ENCODE assay signal across 21 cellular contexts in the genomic region with DNA sequence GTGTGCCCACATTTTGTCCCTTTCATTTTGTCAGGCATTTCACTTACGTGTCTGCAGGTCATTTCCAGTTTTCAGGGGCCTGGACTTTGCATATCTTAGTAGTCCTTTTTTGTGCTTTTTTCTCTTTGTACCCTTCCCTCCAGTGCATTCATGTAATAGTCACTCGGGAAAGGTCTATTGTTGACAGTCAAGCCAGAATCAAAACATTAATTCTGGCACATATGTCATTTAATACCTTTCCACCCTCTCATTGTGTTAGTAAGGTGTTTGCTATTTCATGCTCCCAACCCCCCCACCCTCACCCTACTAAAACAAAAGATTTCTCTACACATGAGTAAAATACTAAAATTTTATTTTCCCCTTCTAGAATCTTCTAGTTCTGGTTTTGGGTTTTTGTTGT. TPM values are rescaled to one million over a fixed set of nuclear protein-coding genes. Genes with fewer than 3 reads are reported as not detected.
DNase-seq lines count a peak whose midpoint lies in the region; ATAC-seq and TF ChIP-seq lines count a peak whose summit lies in the region.
"Had no signal": no experiment of that assay in that cellular context is flagged by ENCODE, and none has a peak within 500 bp of the region (broad histone marks: within the 10 kb centered on the region; RNA-seq: fewer than 3 reads in every experiment).

No MANE protein-coding gene starts in this region.

- CTCF ChIA-PET in activated CD4-positive, alpha-beta memory T cell treated with anti-CD3 and anti-CD28 coated beads for 36 hours (lab: Charles Lee) = interaction anchor here (1.4 kb wide), 1 partner anchor 135 kb away, joined by 5 read pairs; no protein-coding TSS in a partner anchor

- H3K9me3 Mint-ChIP-seq in activated naive CD4-positive, alpha-beta T cell treated with anti-CD3 and anti-CD28 coated beads, Interleukin-2, amount 50 U/mL, for 24 hours = peaks cover 9% of the 10 kb centered on the region
- no peaks in the 10 kb centered on the region for H3K9me3 Mint-ChIP-seq in activated CD4-positive, alpha-beta memory T cell treated with anti-CD3 and anti-CD28 coated beads for 36 hours
- H3K9me3 Mint-ChIP-seq in type B pancreatic cell = peaks cover 4% of the 10 kb centered on the region

- ATAC-seq in GM18873 (IDR thresholded peaks at IDR 0.05; ENCODE audit: low FRiP score, unreplicated experiment) = no peak
- no peak for ATAC-seq in HG02642 (IDR thresholded peaks at IDR 0.05; ENCODE audit: poor library complexity, unreplicated experiment)

- TF ChIP-seq CTCF in type B pancreatic cell (conservative IDR thresholded peaks at IDR 0.05) = no peak
- no peak for TF ChIP-seq CTCF in sigmoid colon (IDR thresholded peaks at IDR 0.05)

- 96 to 98% methylated on average over 2 of the region's 2 CpGs for WGBS in sigmoid colon, 2 donors

- no peak overlapping the region for H3K4me3 ChIP-seq in sigmoid colon
- H3K4me3 ChIP-seq: breast epithelium, hepatocyte, skin epidermis had no signal

- POLR2A ChIA-PET in activated CD4-positive, alpha-beta memory T cell treated with anti-CD3 and anti-CD28 coated beads for 36 hours (lab: Charles Lee) = no interaction called here

- H3K36me3 ChIP-seq in sigmoid colon = peaks cover 0 to 12% (median 4%) of the 10 kb centered on the region in 4 donors
- H3K36me3 ChIP-seq: breast epithelium had no signal

- H3K27me3 Mint-ChIP-seq in activated naive CD4-positive, alpha-beta T cell treated with anti-CD3 and anti-CD28 coated beads, Interleukin-2, amount 50 U/mL, for 24 hours = no peaks in the 10 kb centered on the region
- no peaks in the 10 kb centered on the region for H3K27me3 Mint-ChIP-seq in activated CD4-positive, alpha-beta memory T cell treated with anti-CD3 and anti-CD28 coated beads for 36 hours
- H3K27me3 Mint-ChIP-seq in type B pancreatic cell = no peaks in the 10 kb centered on the region
- H3K27me3 Mint-ChIP-seq: activated CD4-positive, alpha-beta T cell treated with anti-CD3 and anti-CD28 coated beads, Interleukin-2, amount 10 ng/mL, durations not matched to agents 7 days and 5 days had no signal

- peaks cover 22% of the 10 kb centered on the region for H3K36me3 Mint-ChIP-seq in activated naive CD4-positive, alpha-beta T cell treated with anti-CD3 and anti-CD28 coated beads, Interleukin-2, amount 50 U/mL, for 24 hours
- peaks cover 9% of the 10 kb centered on the region for H3K36me3 Mint-ChIP-seq in activated CD4-positive, alpha-beta memory T cell treated with anti-CD3 and anti-CD28 coated beads for 36 hours
- H3K36me3 Mint-ChIP-seq in type B pancreatic cell = peaks cover 21% of the 10 kb centered on the region

- H3K27ac Mint-ChIP-seq in activated naive CD4-positive, alpha-beta T cell treated with anti-CD3 and anti-CD28 coated beads, Interleukin-2, amount 50 U/mL, for 24 hours = peak overlapping the region; percentile 86
- H3K27ac Mint-ChIP-seq in activated CD4-positive, alpha-beta memory T cell treated with anti-CD3 and anti-CD28 coated beads for 36 hours = peak overlapping the region; percentile 83
- peak overlapping the region; percentile 49 for H3K27ac Mint-ChIP-seq in type B pancreatic cell

- peak overlapping the region; percentile 76 for H3K4me3 Mint-ChIP-seq in activated naive CD4-positive, alpha-beta T cell treated with anti-CD3 and anti-CD28 coated beads, Interleukin-2, amount 50 U/mL, for 24 hours
- H3K4me3 Mint-ChIP-seq in activated CD4-positive, alpha-beta memory T cell treated with anti-CD3 and anti-CD28 coated beads for 36 hours = no peak overlapping the region
- no peak overlapping the region for H3K4me3 Mint-ChIP-seq in type B pancreatic cell
- H3K4me3 Mint-ChIP-seq: activated CD4-positive, alpha-beta T cell treated with anti-CD3 and anti-CD28 coated beads, Interleukin-2, amount 10 ng/mL, durations not matched to agents 7 days and 5 days had no signal

- no peak overlapping the region for H3K27ac ChIP-seq in sigmoid colon
- H3K27ac ChIP-seq: breast epithelium, hepatocyte, parathyroid adenoma had no signal

- H3K27me3 ChIP-seq in sigmoid colon = no peaks in the 10 kb centered on the region
- H3K27me3 ChIP-seq: breast epithelium, hepatocyte had no signal

- peaks cover 38% of the 10 kb centered on the region for H3K4me1 Mint-ChIP-seq in activated naive CD4-positive, alpha-beta T cell treated with anti-CD3 and anti-CD28 coated beads, Interleukin-2, amount 50 U/mL, for 24 hours
- peaks cover 23% of the 10 kb centered on the region for H3K4me1 Mint-ChIP-seq in activated CD4-positive, alpha-beta memory T cell treated with anti-CD3 and anti-CD28 coated beads for 36 hours (ENCODE audit: low read depth)
- peaks cover 34% of the 10 kb centered on the region for H3K4me1 Mint-ChIP-seq in type B pancreatic cell (ENCODE audit: unreplicated experiment)

- TF ChIP-seq POLR2A in sigmoid colon (IDR thresholded peaks at IDR 0.05) = no peak

- no peak for DNase-seq in activated naive CD4-positive, alpha-beta T cell treated with anti-CD3 and anti-CD28 coated beads, Interleukin-2, amount 50 U/mL, for 16 hours
- no peak for DNase-seq in activated CD4-positive, alpha-beta memory T cell treated with anti-CD3 and anti-CD28 coated beads for 36 hours
- peak; percentile 56 for DNase-seq in kidney tubule cell (ENCODE audit: low spot score)
- no peak for DNase-seq in type B pancreatic cell (ENCODE audit: extremely low spot score, unreplicated experiment)
- DNase-seq in sigmoid colon = no peak
- DNase-seq: activated CD4-positive, alpha-beta T cell treated with anti-CD3 and anti-CD28 coated beads, Interleukin-2, amount 10 ng/mL, durations not matched to agents 7 days and 5 days; activated gamma-delta T cell; effector CD8-positive, alpha-beta T cell; midbrain; NCI-H1417; NCI-H446; Right ventricle myocardium superior; stimulated activated naive CD4-positive, alpha-beta T cell; T1000 had no signal

- no peak for TF ChIP-seq EP300 in sigmoid colon (IDR thresholded peaks at IDR 0.05)

- H3K4me1 ChIP-seq in sigmoid colon = peaks cover 0 to 14% (median 9%) of the 10 kb centered on the region in 4 donors
- H3K4me1 ChIP-seq: breast epithelium, parathyroid adenoma had no signal

- no peaks in the 10 kb centered on the region for H3K9me3 ChIP-seq in sigmoid colon
- H3K9me3 ChIP-seq: breast epithelium had no signal

- intact Hi-C loops in activated CD4-positive, alpha-beta memory T cell treated with anti-CD3 and anti-CD28 coated beads for 36 hours (cut with micrococcal nuclease) = no loop called here
- intact Hi-C loops in sigmoid colon (cut with DNase I) = no loop called here

RNA-seq across cellular contexts. Expression of a gene that starts 42.7 kb away (rescaled TPM):
- total RNA-seq in activated CD4-positive, alpha-beta memory T cell treated with anti-CD3 and anti-CD28 coated beads for 36 hours = 10 to 100 TPM; 12.4 to 13.5 TPM
- total RNA-seq in type B pancreatic cell (ENCODE audit: low replicate concordance) (28.3 and 41.4 TPM in 2 replicates), sigmoid colon (10 to 100 TPM; 18.6 to 89.3 (median 27.0) TPM)
- polyA plus RNA-seq in sigmoid colon = 10 to 100 TPM in 2 of 3 donors, 1 to 10 TPM in 1; 7.8 to 20.7 (median 12.5) TPM
